In genomic region chr1:243501002-243501401, GRCh38 we compare ENCODE assay signal across 16 cellular contexts.
DNase-seq lines count a peak whose midpoint lies in the region; ATAC-seq, FAIRE-seq and TF ChIP-seq lines count a peak whose summit lies in the region.
"Had no signal": no experiment of that assay in that cellular context is flagged by ENCODE, and none has a peak within 500 bp of the region (broad histone marks: within the 10 kb centered on the region; RNA-seq: fewer than 3 reads in every experiment).

No MANE protein-coding gene starts in this region.

- no peak overlapping the region for H3K4me3 ChIP-seq in mammary epithelial cell (replicated peaks in 1 of 3; ENCODE audit: insufficient read depth in 1 of 3, low read depth in 2 of 3, low read length in 3 of 3)
- H3K4me3 ChIP-seq: tibial nerve had no signal

- intact Hi-C loops in mammary epithelial cell (cut with micrococcal nuclease): no loop called here

- peaks cover 31% of the 10 kb centered on the region for H3K4me1 Mint-ChIP-seq in HFFc6 (ENCODE audit: low read depth)

- no peak overlapping the region for H3K9ac ChIP-seq in mammary epithelial cell (ENCODE audit: insufficient read depth, low read length)

- H3K27me3 Mint-ChIP-seq in HFFc6 (ENCODE audit: insufficient read depth): 0 out of 2 replicates have a peak, but pooled peaks cover 2% of the 10 kb centered on the region
- H3K27me3 Mint-ChIP-seq: B cell had no signal

- no peak overlapping the region for H2AFZ ChIP-seq in mammary epithelial cell (ENCODE audit: low read depth, low read length)

- H3K9me3 ChIP-seq in mammary epithelial cell (replicated peaks; ENCODE audit: insufficient read depth, low read length): no peaks in the 10 kb centered on the region
- H3K9me3 ChIP-seq: tibial nerve had no signal

- peaks cover 46% of the 10 kb centered on the region for H3K36me3 Mint-ChIP-seq in HFFc6 (ENCODE audit: low read depth)

- FAIRE-seq in islet of Langerhans (lab: Jason Lieb, UNC): peak; percentile 47
- FAIRE-seq: RCC 7860 had no signal

- H3K9me3 Mint-ChIP-seq in HFFc6: no peaks in the 10 kb centered on the region; the same call in 1 of the 2 replicates

- H4K20me1 ChIP-seq in mammary epithelial cell (ENCODE audit: insufficient read depth, low read length): no peaks in the 10 kb centered on the region

- peak overlapping the region; percentile 27 for H3K27ac ChIP-seq in mammary epithelial cell (ENCODE audit: insufficient read depth, low read depth, low read length)

- H3K4me3 Mint-ChIP-seq in HFFc6: peak overlapping the region; percentile 3; the same call in 1 of the 2 replicates
- H3K4me3 Mint-ChIP-seq: B cell had no signal

- peaks cover 12% of the 10 kb centered on the region for H3K4me1 ChIP-seq in mammary epithelial cell (ENCODE audit: insufficient read depth, low read length)

- dilution Hi-C loops in mammary epithelial cell (cut with HindIII; ENCODE audit: low sequenced_read_pairs): no loop called here

- peak overlapping the region; percentile 9 for H3K4me2 ChIP-seq in mammary epithelial cell (ENCODE audit: insufficient read depth, low read depth, low read length)

- in situ Hi-C loops in mammary epithelial cell (cut with MboI; ENCODE audit: low sequenced_read_pairs in 2 of 2): no loop called here

- WGBS in mammary epithelial cell (ENCODE audit: low coverage, missing lambda C conversion rate): 4% methylated on average over 4 of the region's 5 CpGs

- no peaks in the 10 kb centered on the region for H3K79me2 ChIP-seq in mammary epithelial cell (ENCODE audit: insufficient read depth, low read length)

- no peaks in the 10 kb centered on the region for H3K36me3 ChIP-seq in mammary epithelial cell (ENCODE audit: insufficient read depth, low read length)

- BruUV-seq in mammary epithelial cell (replicated peaks; lab: Mats Ljungman, UMichigan): no TSS peak

- peak; percentile 79 for DNase-seq in AG08395 (ENCODE audit: low spot score)
- peak; percentile 81 for DNase-seq in HFFc6
- DNase-seq in mammary epithelial cell: peak; percentile 91
- DNase-seq in activated naive CD4-positive, alpha-beta T cell treated with anti-CD3 and anti-CD28 coated beads, Interleukin-2, amount 50 U/mL, for 16 hours: no peak
- no peak for DNase-seq in GM19240 (ENCODE audit: insufficient read length, low spot score)
- no peak for DNase-seq in activated CD8-positive, alpha-beta memory T cell treated with anti-CD3 and anti-CD28 coated beads, Interleukin-2, amount 50 U/mL, for 4 hours
- DNase-seq: activated CD4-positive, alpha-beta T cell treated with anti-CD3 and anti-CD28 coated beads, Interleukin-2, amount 50 U/mL, for 1 hour; DND-41; mesenchymal stem cell; NCI-H187 treated with DMSO at 0.1 percent for 48 hours; NCI-H69 had no signal

- CTCF ChIA-PET in mammary epithelial cell (lab: Charles Lee; ENCODE audit: low non-redundant PET): no interaction called here

- peak overlapping the region; percentile 76 for H3K27ac Mint-ChIP-seq in HFFc6
- H3K27ac Mint-ChIP-seq: B cell had no signal

- no peak for TF ChIP-seq CTCF in HFFc6 (IDR thresholded peaks at IDR 0.05)
- TF ChIP-seq CTCF in mammary epithelial cell (conservative IDR thresholded peaks at IDR 0.05 in 1 of 2, IDR thresholded peaks at IDR 0.05 in 1 of 2; ENCODE audit: extremely low read depth in 1 of 2, insufficient read depth in 1 of 2, low read depth in 1 of 2, low read length in 2 of 2): no peak

- H3K27me3 ChIP-seq in mammary epithelial cell (ENCODE audit: insufficient read depth, low read length): no peaks in the 10 kb centered on the region
- H3K27me3 ChIP-seq: tibial nerve had no signal

- no peak for ATAC-seq in HG02884 (IDR thresholded peaks at IDR 0.05; ENCODE audit: unreplicated experiment)

Comparison
In these comparisons a context has a peak if more than half of its experiments do, and no peak if none do; other contexts are left out.
1. DNase-seq: peak in AG08395 (single experiment), HFFc6 (single experiment) and mammary epithelial cell (single experiment); none in activated naive CD4-positive, alpha-beta T cell treated with anti-CD3 and anti-CD28 coated beads, Interleukin-2, amount 50 U/mL, for 16 hours (single experiment), GM19240 (single experiment) and activated CD8-positive, alpha-beta memory T cell treated with anti-CD3 and anti-CD28 coated beads, Interleukin-2, amount 50 U/mL, for 4 hours (single experiment).